18 cellular contexts compared by ENCODE assay signal in genomic region chr7:22204312-22204711, GRCh38.
A peak's percentile ranks its signal among the peaks of the same experiment; 100 is the strongest.
DNase-seq lines count a peak whose midpoint lies in the region; ATAC-seq and TF ChIP-seq lines count a peak whose summit lies in the region.
"Had no signal": no experiment of that assay in that cellular context is flagged by ENCODE, and none has a peak within 500 bp of the region (broad histone marks: within the 10 kb centered on the region; RNA-seq: fewer than 3 reads in every experiment).

No MANE protein-coding gene starts in this region.

- no peak overlapping the region for H3K4me3 ChIP-seq in left ventricle myocardium inferior
- no peak overlapping the region for H3K4me3 ChIP-seq in parathyroid adenoma (ENCODE audit: low read depth, low read length)
- no peak overlapping the region for H3K4me3 ChIP-seq in uterus

- BruUV-seq in Calu3 (replicated peaks; lab: Mats Ljungman, UMichigan): no TSS peak

- H3K36me3 ChIP-seq in left ventricle myocardium inferior (peaks cover 8% of the 10 kb centered on the region), parathyroid adenoma (ENCODE audit: control insufficient read depth, insufficient read depth, low read length) (no peaks in the 10 kb centered on the region), uterus (no peaks in the 10 kb centered on the region)

- ATAC-seq in left cardiac atrium: no peak
- ATAC-seq in HG02970 (IDR thresholded peaks at IDR 0.05; ENCODE audit: low FRiP score, unreplicated experiment): no peak
- ATAC-seq: PC-3 had no signal

- H3K27ac ChIP-seq in left ventricle myocardium inferior (replicated peaks): peak overlapping the region; percentile 90
- peak overlapping the region; percentile 94 for H3K27ac ChIP-seq in parathyroid adenoma
- H3K27ac ChIP-seq in uterus: peak overlapping the region; percentile 2 to 48
- H3K27ac ChIP-seq: KMS-11, RWPE1 had no signal

- no peak for TF ChIP-seq POLR2A in uterus (IDR thresholded peaks at IDR 0.05)

- H3K27ac Mint-ChIP-seq in Calu3 (ENCODE audit: unreplicated experiment): no peak overlapping the region

- no peaks in the 10 kb centered on the region for H3K27me3 Mint-ChIP-seq in Calu3 (ENCODE audit: unreplicated experiment)

- intact Hi-C loops in left ventricle myocardium inferior (cut with micrococcal nuclease): no loop called here
- intact Hi-C loops in left cardiac atrium (cut with DNase I): no loop called here
- intact Hi-C loops in uterus (cut with DNase I; ENCODE audit: low total_unique reads): no loop called here
- intact Hi-C loops in Calu3 (cut with micrococcal nuclease; ENCODE audit: unreplicated experiment): no loop called here

- H3K27me3 ChIP-seq in left ventricle myocardium inferior (ENCODE audit: low read depth) (no peaks in the 10 kb centered on the region), parathyroid adenoma (ENCODE audit: control insufficient read depth, insufficient read depth, low read length) (no peaks in the 10 kb centered on the region), uterus (no peaks in the 10 kb centered on the region)

- no peak overlapping the region for H2AFZ ChIP-seq in parathyroid adenoma

- TF ChIP-seq CTCF in left ventricle myocardium inferior (IDR thresholded peaks at IDR 0.05; ENCODE audit: borderline replicate concordance): no peak
- TF ChIP-seq CTCF in parathyroid adenoma (IDR thresholded peaks at IDR 0.05): no peak
- TF ChIP-seq CTCF in uterus (IDR thresholded peaks at IDR 0.05): no peak
- no peak for TF ChIP-seq CTCF in Calu3 (IDR thresholded peaks at IDR 0.05; ENCODE audit: unreplicated experiment)

- H3K79me2 ChIP-seq in parathyroid adenoma: peaks cover 30% of the 10 kb centered on the region

- no peak overlapping the region for H3K9ac ChIP-seq in parathyroid adenoma
- H3K9ac ChIP-seq: KMS-11 had no signal

- peaks cover 3% of the 10 kb centered on the region for H3K9me3 ChIP-seq in left ventricle myocardium inferior (replicated peaks)
- no peaks in the 10 kb centered on the region for H3K9me3 ChIP-seq in parathyroid adenoma (ENCODE audit: control insufficient read depth, low read length)
- no peaks in the 10 kb centered on the region for H3K9me3 ChIP-seq in uterus

- no peak overlapping the region for H3K4me3 Mint-ChIP-seq in Calu3 (ENCODE audit: low read depth, unreplicated experiment)

- peaks cover 97% of the 10 kb centered on the region for H3K4me1 ChIP-seq in left ventricle myocardium inferior
- peaks cover 70% of the 10 kb centered on the region for H3K4me1 ChIP-seq in parathyroid adenoma
- H3K4me1 ChIP-seq in uterus: peaks cover 4 to 10% of the 10 kb centered on the region in 2 donors

- H3K4me1 Mint-ChIP-seq in Calu3 (ENCODE audit: low read depth, unreplicated experiment): peaks cover 36% of the 10 kb centered on the region

- DNase-seq in left ventricle myocardium inferior (no peak), left cardiac atrium (no peak), fibroblast of peridontal ligament (ENCODE audit: extremely low read depth) (peak; percentile 43), uterus (no peak), SKM-1 (lab: John Stamatoyannopoulos, UW; ENCODE audit: unreplicated experiment) (no peak), Calu3 (no peak)
- DNase-seq: C1 segment of cervical spinal cord, DMS 273 treated with DMSO at 0.1 percent for 48 hours, NCI-H1436, NCI-H2029, NCI-H2171, NCI-H446, NCI-H748 treated with DMSO at 0.1 percent for 48 hours, PC-3 had no signal

- no peaks in the 10 kb centered on the region for H3K9me3 Mint-ChIP-seq in Calu3 (ENCODE audit: low read depth, unreplicated experiment)

- no peak overlapping the region for H3K4me2 ChIP-seq in parathyroid adenoma (ENCODE audit: low read length)
- H3K4me2 ChIP-seq: KMS-11 had no signal

- CTCF ChIA-PET in Calu3 (lab: Charles Lee): no interaction called here

- H3K36me3 Mint-ChIP-seq in Calu3 (ENCODE audit: insufficient read depth, unreplicated experiment): no peaks in the 10 kb centered on the region

Comparison
In these comparisons a context has a peak if more than half of its experiments do, and no peak if none do; other contexts are left out.
1. H3K27ac ChIP-seq: peak in every context shown above with its lines; median percentile 94 in parathyroid adenoma; 90 in left ventricle myocardium inferior; 25 in uterus.